Comparison of ENCODE assay signal across 11 cellular contexts in genomic region chr17:7474767-7475166, GRCh38. TPM values are rescaled to one million over a fixed set of nuclear protein-coding genes. Genes with fewer than 3 reads are reported as not detected.
DNase-seq lines count a peak whose midpoint lies in the region; ATAC-seq and TF ChIP-seq lines count a peak whose summit lies in the region.
"Not testable (repeated sequence)": the region's sequence is repeated elsewhere in the genome, so short reads cannot be mapped to it uniquely, and the experiment has no call there.
"Had no signal": no experiment of that assay in that cellular context is flagged by ENCODE, and none has a peak within 500 bp of the region (broad histone marks: within the 10 kb centered on the region; RNA-seq: fewer than 3 reads in every experiment).

No MANE protein-coding gene starts in this region.

- 92 to 96% methylated on average over 8 of the region's 8 CpGs for WGBS in GM23248 (ENCODE audit: low coverage in 1 of 2, low lambda C conversion rate in 2 of 2, missing lambda C conversion rate in 2 of 2), 2 experiments
- WGBS in gastroesophageal sphincter (ENCODE audit: low coverage in 1 of 2), 2 donors, result 84 to 98% methylated on average over 6 to 7 of the region's 8 CpGs
- 89 to 92% methylated on average over 8 of the region's 8 CpGs for WGBS in sigmoid colon, 2 donors
- whole genome bisulfite sequencing in suprapubic skin, result 65% methylated on average over 8 of the region's 8 CpGs

- H3K4me1 Mint-ChIP-seq in activated CD4-positive, alpha-beta T cell treated with anti-CD3 and anti-CD28 coated beads, Interleukin-2, amount 10 ng/mL, durations not matched to agents 7 days and 5 days, result peaks cover 53% of the 10 kb centered on the region
- peaks cover 56 to 59% of the 10 kb centered on the region in 2 donors for H3K4me1 Mint-ChIP-seq in immature natural killer cell

- H3F3A ChIP-seq in GM23248 (ENCODE audit: insufficient read depth), result peaks cover 42% of the 10 kb centered on the region

- CTCF ChIA-PET in activated CD4-positive, alpha-beta T cell treated with anti-CD3 and anti-CD28 coated beads, Interleukin-2, amount 10 ng/mL, durations not matched to agents 7 days and 5 days (lab: Charles Lee), result not testable (repeated sequence)

- not testable (repeated sequence) for H3K9me3 Mint-ChIP-seq in activated CD4-positive, alpha-beta T cell treated with anti-CD3 and anti-CD28 coated beads, Interleukin-2, amount 10 ng/mL, durations not matched to agents 7 days and 5 days; immature natural killer cell

- H3K4me1 ChIP-seq in GM23248 (ENCODE audit: insufficient read depth) (peaks cover 27% of the 10 kb centered on the region), gastroesophageal sphincter (peaks cover 4 to 89% (median 31%) of the 10 kb centered on the region in 3 donors), sigmoid colon (peaks cover 0 to 73% (median 53%) of the 10 kb centered on the region in 4 donors), suprapubic skin (peaks cover 50% of the 10 kb centered on the region)
- not testable (repeated sequence) for H3K4me1 ChIP-seq in mucosa of descending colon (ENCODE audit: low read depth)

- H3K27me3 ChIP-seq in GM23248 (replicated peaks; ENCODE audit: insufficient read depth); gastroesophageal sphincter; sigmoid colon; suprapubic skin: not testable (repeated sequence)

- not testable (repeated sequence) for H3K36me3 Mint-ChIP-seq in activated CD4-positive, alpha-beta T cell treated with anti-CD3 and anti-CD28 coated beads, Interleukin-2, amount 10 ng/mL, durations not matched to agents 7 days and 5 days (ENCODE audit: low read depth); immature natural killer cell

- in situ Hi-C loops in GM23248 (cut with MboI), result not testable (repeated sequence)

- not testable (repeated sequence) for H3K4me2 ChIP-seq in GM23248 (ENCODE audit: unreplicated experiment)

- not testable (repeated sequence) for H3K4me3 ChIP-seq in GM23248, gastroesophageal sphincter, mucosa of descending colon, sigmoid colon, suprapubic skin

- H3K36me3 ChIP-seq in GM23248 (ENCODE audit: low read depth); gastroesophageal sphincter; mucosa of descending colon (ENCODE audit: low read depth); sigmoid colon; suprapubic skin: not testable (repeated sequence)

- peak overlapping the region; percentile 99; the same call in 1 of the 2 replicates for H3K27ac ChIP-seq in GM23248
- H3K27ac ChIP-seq in gastroesophageal sphincter, result peak overlapping the region in 3 of 4 donors; percentile 99 to 100 (median 100)
- H3K27ac ChIP-seq in sigmoid colon, result peak overlapping the region; percentile 94 to 100 (median 100)
- peak overlapping the region; percentile 100 for H3K27ac ChIP-seq in suprapubic skin

- ATAC-seq in gastroesophageal sphincter, mucosa of descending colon: not testable (repeated sequence)

- H2AFZ ChIP-seq in GM23248, result not testable (repeated sequence)

- not testable (repeated sequence) for H3K9me2 ChIP-seq in GM23248 (ENCODE audit: insufficient read depth)

- intact Hi-C loops in mucosa of descending colon (cut with DNase I, micrococcal nuclease); sigmoid colon (cut with DNase I): not testable (repeated sequence)

- H3K79me2 ChIP-seq in GM23248 (ENCODE audit: insufficient read depth), result peaks cover 97% of the 10 kb centered on the region

- H3K9me3 ChIP-seq in GM23248 (ENCODE audit: low read depth); gastroesophageal sphincter; mucosa of descending colon; sigmoid colon; suprapubic skin: not testable (repeated sequence)

- POLR2A ChIA-PET in activated CD4-positive, alpha-beta T cell treated with anti-CD3 and anti-CD28 coated beads, Interleukin-2, amount 10 ng/mL, durations not matched to agents 7 days and 5 days (lab: Charles Lee), result not testable (repeated sequence)

- not testable (repeated sequence) for TF ChIP-seq CTCF in gastroesophageal sphincter (IDR thresholded peaks at IDR 0.05); mucosa of descending colon (IDR thresholded peaks at IDR 0.05); sigmoid colon (IDR thresholded peaks at IDR 0.05); suprapubic skin (IDR thresholded peaks at IDR 0.05)

- not testable (repeated sequence) for H3K4me3 Mint-ChIP-seq in activated CD4-positive, alpha-beta T cell treated with anti-CD3 and anti-CD28 coated beads, Interleukin-2, amount 10 ng/mL, durations not matched to agents 7 days and 5 days
- H3K4me3 Mint-ChIP-seq in immature natural killer cell, result peak overlapping the region in 1 of 5 donors; percentile 13

- not testable (repeated sequence) for H3K9ac ChIP-seq in GM23248

- H3K27ac Mint-ChIP-seq in activated CD4-positive, alpha-beta T cell treated with anti-CD3 and anti-CD28 coated beads, Interleukin-2, amount 10 ng/mL, durations not matched to agents 7 days and 5 days, result peak overlapping the region; percentile 50
- peak overlapping the region in 4 of 6 donors; percentile 28 to 99 (median 47) for H3K27ac Mint-ChIP-seq in immature natural killer cell

- not testable (repeated sequence) for TF ChIP-seq EP300 in gastroesophageal sphincter (IDR thresholded peaks at IDR 0.05); sigmoid colon (IDR thresholded peaks at IDR 0.05); suprapubic skin (IDR thresholded peaks at IDR 0.05)

- not testable (repeated sequence) for DNase-seq in GM23248; activated CD4-positive, alpha-beta T cell treated with anti-CD3 and anti-CD28 coated beads, Interleukin-2, amount 10 ng/mL, durations not matched to agents 7 days and 5 days; immature natural killer cell; sigmoid colon; suprapubic skin (ENCODE audit: low spot score in 2 of 2)
- peak in 2 of 3 donors; percentile 7 to 16 for DNase-seq in mucosa of descending colon

- not testable (repeated sequence) for H3K27me3 Mint-ChIP-seq in activated CD4-positive, alpha-beta T cell treated with anti-CD3 and anti-CD28 coated beads, Interleukin-2, amount 10 ng/mL, durations not matched to agents 7 days and 5 days
- H3K27me3 Mint-ChIP-seq in immature natural killer cell (ENCODE audit: low read depth in 3 of 3), result peaks cover 11 to 22% (median 19%) of the 10 kb centered on the region in 3 donors

- not testable (repeated sequence) for H4K20me1 ChIP-seq in GM23248 (ENCODE audit: insufficient read depth)

- TF ChIP-seq POLR2A in gastroesophageal sphincter (IDR thresholded peaks at IDR 0.05); sigmoid colon (IDR thresholded peaks at IDR 0.05); suprapubic skin (IDR thresholded peaks at IDR 0.05): not testable (repeated sequence)

RNA-seq across cellular contexts. Expression of gene ZBTB4, which starts 4.7 kb away (rescaled TPM):
- total RNA-seq in GM23248 (2014; rRNA removed; shearing (Covaris generic)), result 32.9 and 35.9 TPM in 2 replicates
- polyA plus RNA-seq in GM23248 (2016; fragmentation: Nextera tagmentation; extraction: Ambion mirVana), result 17.7 and 18.2 TPM in 2 replicates
- total RNA-seq in activated CD4-positive, alpha-beta T cell treated with anti-CD3 and anti-CD28 coated beads, Interleukin-2, amount 10 ng/mL, durations not matched to agents 7 days and 5 days, result 10 to 100 TPM; 25.8 to 28.4 TPM
- total RNA-seq in gastroesophageal sphincter, result 100 to 1,000 TPM in 1 of 4 donors, 10 to 100 TPM in 3; 68.4 to 115 (median 80.2) TPM
- 10 to 100 TPM in 1 of 3 donors, 1 to 10 TPM in 2; 4.4 to 25.8 (median 8.3) TPM for polyA plus RNA-seq in immature natural killer cell
- total RNA-seq in mucosa of descending colon, result 10 to 100 TPM; 16.6 to 93.9 (median 18.5) TPM
- 10 to 100 TPM; 42.5 to 56.5 (median 45.3) TPM for total RNA-seq in sigmoid colon
- 10 to 100 TPM in 2 of 3 donors, 1 to 10 TPM in 1; 5.5 to 19.6 (median 12.0) TPM for polyA plus RNA-seq in sigmoid colon
- total RNA-seq in suprapubic skin, result 10 to 100 TPM; 36.1 to 65.7 (median 45.3) TPM

RNA-seq across cellular contexts. Expression of gene SLC35G6, which starts 6.5 kb away (rescaled TPM):
- total RNA-seq in GM23248 (2014; rRNA removed; shearing (Covaris generic)), result not detected in 2 replicates
- polyA plus RNA-seq in GM23248 (2016; fragmentation: Nextera tagmentation; extraction: Ambion mirVana) (0.14 TPM in 1 of 2 replicates, not detected in the other), immature natural killer cell (not detected), sigmoid colon (not detected)
- not detected for total RNA-seq in activated CD4-positive, alpha-beta T cell treated with anti-CD3 and anti-CD28 coated beads, Interleukin-2, amount 10 ng/mL, durations not matched to agents 7 days and 5 days
- total RNA-seq in gastroesophageal sphincter (not detected), mucosa of descending colon (not detected), sigmoid colon (not detected), suprapubic skin (not detected)
- total RNA-seq: Calu3; CD4-positive, alpha-beta memory T cell; H7; M059J had no signal
- polyA plus RNA-seq: CD4-positive, alpha-beta memory T cell had no signal

RNA-seq across cellular contexts. Expression of gene POLR2A, which starts 9.4 kb away (rescaled TPM):
- 45.9 and 46.2 TPM in 2 replicates for total RNA-seq in GM23248 (2014; rRNA removed; shearing (Covaris generic))
- 74.1 and 75.7 TPM in 2 replicates for polyA plus RNA-seq in GM23248 (2016; fragmentation: Nextera tagmentation; extraction: Ambion mirVana)
- total RNA-seq in activated CD4-positive, alpha-beta T cell treated with anti-CD3 and anti-CD28 coated beads, Interleukin-2, amount 10 ng/mL, durations not matched to agents 7 days and 5 days, result 100 to 1,000 TPM; 175 to 201 TPM
- total RNA-seq in gastroesophageal sphincter, result 10 to 100 TPM; 41.0 to 55.3 (median 47.3) TPM
- 10 to 100 TPM; 16.0 to 67.8 (median 25.7) TPM for polyA plus RNA-seq in immature natural killer cell
- total RNA-seq in mucosa of descending colon, result 100 to 1,000 TPM; 101 to 124 (median 118) TPM
- 10 to 100 TPM; 30.1 to 43.2 (median 36.5) TPM for total RNA-seq in sigmoid colon
- 10 to 100 TPM in 2 of 3 donors, 1 to 10 TPM in 1; 7.2 to 51.1 (median 11.3) TPM for polyA plus RNA-seq in sigmoid colon
- total RNA-seq in suprapubic skin, result 100 to 1,000 TPM; 104 to 194 (median 140) TPM

RNA-seq across cellular contexts. Expression of gene CHRNB1, which starts 29.9 kb away (rescaled TPM):
- total RNA-seq in GM23248 (2014; rRNA removed; shearing (Covaris generic)), result 3.9 and 4.9 TPM in 2 replicates
- polyA plus RNA-seq in GM23248 (2016; fragmentation: Nextera tagmentation; extraction: Ambion mirVana) (3.5 and 4.2 TPM in 2 replicates), immature natural killer cell (10 to 100 TPM; 32.4 to 41.3 (median 38.5) TPM), sigmoid colon (10 to 100 TPM in 2 of 3 donors, 1 to 10 TPM in 1; 7.2 to 13.2 (median 11.2) TPM)
- 10 to 100 TPM; 18.8 to 19.2 TPM for total RNA-seq in activated CD4-positive, alpha-beta T cell treated with anti-CD3 and anti-CD28 coated beads, Interleukin-2, amount 10 ng/mL, durations not matched to agents 7 days and 5 days
- total RNA-seq in gastroesophageal sphincter (10 to 100 TPM in 1 of 4 donors, 1 to 10 TPM in 3; 4.7 to 12.1 (median 8.1) TPM), mucosa of descending colon (1 to 10 TPM; 6.0 to 8.3 (median 7.7) TPM), sigmoid colon (1 to 10 TPM; 4.2 to 8.1 (median 6.5) TPM), suprapubic skin (10 to 100 TPM in 2 of 4 donors, 1 to 10 TPM in 2; 7.3 to 11.3 (median 9.7) TPM)

RNA-seq across cellular contexts. Expression of gene FGF11, which starts 35.5 kb away (rescaled TPM):
- total RNA-seq in GM23248 (2014; rRNA removed; shearing (Covaris generic)), result not detected in 2 replicates
- polyA plus RNA-seq in GM23248 (2016; fragmentation: Nextera tagmentation; extraction: Ambion mirVana) (0.22 and 0.36 TPM in 2 replicates), immature natural killer cell (not detected), sigmoid colon (1 to 10 TPM in 1 of 3 donors, under 1 TPM in 1, not detected in 1; 0.69 to 2.8 TPM)
- 1 to 10 TPM; 6.8 to 9.4 TPM for total RNA-seq in activated CD4-positive, alpha-beta T cell treated with anti-CD3 and anti-CD28 coated beads, Interleukin-2, amount 10 ng/mL, durations not matched to agents 7 days and 5 days
- total RNA-seq in gastroesophageal sphincter (1 to 10 TPM in 1 of 4 donors, under 1 TPM in 2, not detected in 1; 0.13 to 1.0 (median 0.42) TPM), mucosa of descending colon (1 to 10 TPM; 1.4 to 3.0 (median 2.2) TPM), sigmoid colon (under 1 TPM in 1 of 4 donors, not detected in 3; 0.36 TPM), suprapubic skin (10 to 100 TPM; 10.3 to 28.5 (median 12.5) TPM)
